9 cellular contexts compared by ENCODE assay signal in genomic region chr12:95653761-95654546, GRCh38.
DNase-seq lines count a peak whose midpoint lies in the region; ATAC-seq and TF ChIP-seq lines count a peak whose summit lies in the region.
"Had no signal": no experiment of that assay in that cellular context is flagged by ENCODE, and none has a peak within 500 bp of the region (broad histone marks: within the 10 kb centered on the region; RNA-seq: fewer than 3 reads in every experiment).

No MANE protein-coding gene starts in this region.

- H3K4me3 ChIP-seq in AG10803 (ENCODE audit: low read length) (no peak overlapping the region), cardiac fibroblast (replicated peaks in 1 of 2; ENCODE audit: low read depth in 2 of 2, low read length in 2 of 2) (no peak overlapping the region), lower lobe of right lung (no peak overlapping the region)

- H3K27ac ChIP-seq in lower lobe of right lung, result no peak overlapping the region

- intact Hi-C loops in lower lobe of right lung (cut with DNase I), result no loop called here

- H3K27me3 ChIP-seq in lower lobe of right lung (ENCODE audit: low read depth), result no peaks in the 10 kb centered on the region

- H3K9me3 ChIP-seq in lower lobe of right lung, result no peaks in the 10 kb centered on the region

- peak; percentile 88 for DNase-seq in AG10803 (ENCODE audit: low read depth)
- DNase-seq in LoVo (ENCODE audit: low spot score), result peak; percentile 31
- peak; percentile 70 to 96 for DNase-seq in cardiac fibroblast (ENCODE audit: low read depth in 2 of 2)
- no peak for DNase-seq in lower lobe of right lung
- DNase-seq in NCI-H82 treated with DMSO at 0.1 percent for 48 hours (lab: John Stamatoyannopoulos, UW; ENCODE audit: unreplicated experiment), result no peak
- DNase-seq in NCI-H1417 treated with DMSO at 0.1 percent for 48 hours (lab: John Stamatoyannopoulos, UW), result no peak
- DNase-seq: NCI-H510A treated with DMSO at 0.1 percent for 48 hours had no signal

- TF ChIP-seq CTCF in AG10803 (conservative IDR thresholded peaks at IDR 0.05; ENCODE audit: low read length) (no peak), cardiac fibroblast (IDR thresholded peaks at IDR 0.05; ENCODE audit: low read depth, low read length) (no peak), lower lobe of right lung (IDR thresholded peaks at IDR 0.05) (no peak)

- H3K36me3 ChIP-seq in lower lobe of right lung, result no peaks in the 10 kb centered on the region

- H3K4me1 ChIP-seq in lower lobe of right lung, result no peaks in the 10 kb centered on the region

- ATAC-seq in lower lobe of right lung, result peak; percentile 70 to 75
- no peak for ATAC-seq in GM21367 (IDR thresholded peaks at IDR 0.05; ENCODE audit: unreplicated experiment)
- ATAC-seq in HG02870 (IDR thresholded peaks at IDR 0.05; ENCODE audit: unreplicated experiment), result no peak

Comparison
In these comparisons a context has a peak if more than half of its experiments do, and no peak if none do; other contexts are left out.
1. DNase-seq: peak in AG10803 (single experiment), LoVo (single experiment) and cardiac fibroblast (2 of 2); none in lower lobe of right lung (single experiment), NCI-H82 treated with DMSO at 0.1 percent for 48 hours (single experiment) and NCI-H1417 treated with DMSO at 0.1 percent for 48 hours (single experiment).
2. ATAC-seq: peak in lower lobe of right lung (2 of 2); none in GM21367 (single experiment) and HG02870 (single experiment).